ENCODE assay signal across 17 cellular contexts in genomic region chr7:48438196-48438595, GRCh38.
"Had no signal": no experiment of that assay in that cellular context is flagged by ENCODE, and none has a peak within 500 bp of the region (broad histone marks: within the 10 kb centered on the region; RNA-seq: fewer than 3 reads in every experiment).

No MANE protein-coding gene starts in this region.

- H2AFZ ChIP-seq: hepatocyte had no signal

- H3K27me3 ChIP-seq: hepatocyte, upper lobe of right lung had no signal

- H3K27ac ChIP-seq: hepatocyte, left ventricle myocardium inferior, upper lobe of right lung had no signal

- H3K36me3 ChIP-seq: left ventricle myocardium inferior, upper lobe of right lung had no signal

- H3K4me3 ChIP-seq: hepatocyte, left ventricle myocardium inferior, upper lobe of right lung had no signal

- H3K4me1 ChIP-seq: left ventricle myocardium inferior, upper lobe of right lung had no signal

- H3K4me2 ChIP-seq: hepatocyte had no signal

- DNase-seq: activated naive CD4-positive, alpha-beta T cell treated with Interleukin-2 at 50 U/mL for 16 hours; activated T-cell treated with anti-CD3 and anti-CD28 coated beads, Interleukin-2, amount 50 U/mL, for 24 hours; amygdala; dermis blood vessel endothelial cell; effector CD8-positive, alpha-beta T cell; erythroblast; foreskin fibroblast; glutamatergic neuron; kidney glomerular epithelial cell; left ventricle myocardium inferior; posterior cingulate gyrus; retina; stimulated activated CD4-positive, alpha-beta T cell treated with anti-CD3 and anti-CD28 coated beads, Interleukin-4, amount 100 ng/mL, for 4 hours; stimulated activated naive CD8-positive, alpha-beta T cell treated with anti-CD3 and anti-CD28 coated beads, Interleukin-15, Interleukin-2, amounts not matched to agents 100 U/mL and 50 U/mL, for 24 hours; T-helper 9 cell; upper lobe of right lung had no signal

- H3K9me3 ChIP-seq: upper lobe of right lung had no signal
